Comparison of ENCODE assay signal across 1 cellular context in genomic region chr11:77039491-77040400, GRCh38.
TF ChIP-seq lines count a peak whose summit lies in the region.

No MANE protein-coding gene starts in this region.

TF ChIP-seq in WTC11, 78 proteins besides CTCF, POLR2A, EP300 and RAD21 (continued from another document and continues in another):
- no peak for TF ChIP-seq STAT6 (CRISPR knock-in tag; conservative IDR thresholded peaks at IDR 0.05; ENCODE audit: low read depth)
- no peak for TF ChIP-seq ZNF532 (CRISPR knock-in tag; IDR thresholded peaks at IDR 0.05; ENCODE audit: borderline replicate concordance)
- TF ChIP-seq ZNF512 (CRISPR knock-in tag; IDR thresholded peaks at IDR 0.05; ENCODE audit: borderline replicate concordance): 0 out of 2 replicates have a peak, but pooled peaks have one; percentile 82
- TF ChIP-seq ZBTB21 (CRISPR knock-in tag; IDR thresholded peaks at IDR 0.05; ENCODE audit: borderline replicate concordance): peak; percentile 91
- peak; percentile 89; the same call in 1 of the 2 replicates for TF ChIP-seq HMGXB4 (CRISPR knock-in tag; IDR thresholded peaks at IDR 0.05)
- TF ChIP-seq ARID4B (CRISPR knock-in tag; IDR thresholded peaks at IDR 0.05; ENCODE audit: borderline replicate concordance): peak; percentile 99
- TF ChIP-seq ZNF281 (CRISPR knock-in tag; IDR thresholded peaks at IDR 0.05): peak; percentile 94
- TF ChIP-seq OVOL2 (CRISPR knock-in tag; IDR thresholded peaks at IDR 0.05; ENCODE audit: borderline replicate concordance): no peak
- TF ChIP-seq USF2 (CRISPR knock-in tag; IDR thresholded peaks at IDR 0.05): peak; percentile 42
- no peak for TF ChIP-seq AR (CRISPR knock-in tag; IDR thresholded peaks at IDR 0.05)
- peak; percentile 98; the same call in 1 of the 2 replicates for TF ChIP-seq JUN (CRISPR knock-in tag; IDR thresholded peaks at IDR 0.05)
- TF ChIP-seq ZNF317 (CRISPR knock-in tag; IDR thresholded peaks at IDR 0.05; ENCODE audit: borderline replicate concordance, low read depth): peak; percentile 65; the same call in 1 of the 2 replicates
- no peak for TF ChIP-seq ZNF425 (CRISPR knock-in tag; conservative IDR thresholded peaks at IDR 0.05)
- no peak for TF ChIP-seq ZSCAN18 (CRISPR knock-in tag; IDR thresholded peaks at IDR 0.05)
- peak; percentile 55 for TF ChIP-seq NFYB (CRISPR knock-in tag; conservative IDR thresholded peaks at IDR 0.05; ENCODE audit: low read depth)
- TF ChIP-seq GRHL2 (CRISPR knock-in tag; IDR thresholded peaks at IDR 0.05; ENCODE audit: insufficient replicate concordance, severe bottlenecking): no peak
- TF ChIP-seq E2F1 (CRISPR knock-in tag; IDR thresholded peaks at IDR 0.05): peak; percentile 98
